Comparison of ENCODE assay signal across 22 cellular contexts in genomic region chr2:167965907-167966306, GRCh38.
"Had no signal": no experiment of that assay in that cellular context is flagged by ENCODE, and none has a peak within 500 bp of the region (broad histone marks: within the 10 kb centered on the region; RNA-seq: fewer than 3 reads in every experiment).

No MANE protein-coding gene starts in this region.

- H3K9ac ChIP-seq: parathyroid adenoma, SK-N-SH had no signal

- H3K9me3 Mint-ChIP-seq: activated naive CD8-positive, alpha-beta T cell treated with anti-CD3 and anti-CD28 coated beads, Interleukin-2, amount 50 U/mL, for 24 hours; central memory CD8-positive, alpha-beta T cell had no signal

- DNase-seq: activated CD4-positive, alpha-beta T cell treated with anti-CD3 and anti-CD28 coated beads for 48 hours; activated naive CD4-positive, alpha-beta T cell treated with anti-CD3 and anti-CD28 coated beads, Interleukin-2, amount 10 ng/mL, durations not matched to agents 7 days and 5 days; activated naive CD8-positive, alpha-beta T cell treated with anti-CD3 and anti-CD28 coated beads, Interleukin-2, amount 50 U/mL, for 24 hours; aorta; gastrocnemius medialis; head of caudate nucleus; kidney; right lobe of liver; SK-N-SH; small intestine; stimulated activated CD4-positive, alpha-beta T cell treated with anti-CD3 and anti-CD28 coated beads, Interleukin-15, amount 100 ng/mL, for 24 hours; stimulated activated CD4-positive, alpha-beta T cell treated with anti-CD3 and anti-CD28 coated beads, Interleukin-4, amount 100 ng/mL, for 1 hour; substantia nigra had no signal

- H3K36me3 ChIP-seq: gastrocnemius medialis, right lobe of liver had no signal

- ATAC-seq: activated naive CD8-positive, alpha-beta T cell treated with anti-CD3 and anti-CD28 coated beads, Interleukin-2, amount 50 U/mL, for 24 hours; gastrocnemius medialis; left lobe of liver; right lobe of liver; WTC11 had no signal

- H3K4me1 Mint-ChIP-seq: activated naive CD4-positive, alpha-beta T cell treated with anti-CD3 and anti-CD28 coated beads, Interleukin-2, amount 10 ng/mL, durations not matched to agents 7 days and 5 days had no signal

- H2AFZ ChIP-seq: parathyroid adenoma had no signal

- H3K4me1 ChIP-seq: gastrocnemius medialis, parathyroid adenoma, right lobe of liver had no signal

- H3K27ac ChIP-seq: coronary artery, gastrocnemius medialis, parathyroid adenoma, right lobe of liver, tibial nerve, vagina had no signal

- H3K4me3 Mint-ChIP-seq: activated naive CD4-positive, alpha-beta T cell treated with anti-CD3 and anti-CD28 coated beads, Interleukin-2, amount 10 ng/mL, durations not matched to agents 7 days and 5 days; activated naive CD8-positive, alpha-beta T cell treated with anti-CD3 and anti-CD28 coated beads, Interleukin-2, amount 50 U/mL, for 24 hours; central memory CD8-positive, alpha-beta T cell; WTC11 had no signal

- H3K27me3 Mint-ChIP-seq: activated naive CD4-positive, alpha-beta T cell treated with anti-CD3 and anti-CD28 coated beads, Interleukin-2, amount 10 ng/mL, durations not matched to agents 7 days and 5 days; activated naive CD8-positive, alpha-beta T cell treated with anti-CD3 and anti-CD28 coated beads, Interleukin-2, amount 50 U/mL, for 24 hours; central memory CD8-positive, alpha-beta T cell had no signal

- H3K27ac Mint-ChIP-seq: activated naive CD4-positive, alpha-beta T cell treated with anti-CD3 and anti-CD28 coated beads, Interleukin-2, amount 10 ng/mL, durations not matched to agents 7 days and 5 days; activated naive CD8-positive, alpha-beta T cell treated with anti-CD3 and anti-CD28 coated beads, Interleukin-2, amount 50 U/mL, for 24 hours; WTC11 had no signal

- H3K4me3 ChIP-seq: coronary artery, gastrocnemius medialis, lung, right lobe of liver, tibial nerve, vagina had no signal

- H3K27me3 ChIP-seq: gastrocnemius medialis, right lobe of liver, tibial nerve, vagina had no signal

- H3K79me2 ChIP-seq: parathyroid adenoma had no signal

- H3K4me2 ChIP-seq: SK-N-SH had no signal

- FAIRE-seq: endometrium, kidney, small intestine had no signal

- H3K9me3 ChIP-seq: gastrocnemius medialis, right lobe of liver, SK-N-SH, tibial nerve, vagina had no signal
